ENCODE assay signal across 28 cellular contexts in the genomic region with DNA sequence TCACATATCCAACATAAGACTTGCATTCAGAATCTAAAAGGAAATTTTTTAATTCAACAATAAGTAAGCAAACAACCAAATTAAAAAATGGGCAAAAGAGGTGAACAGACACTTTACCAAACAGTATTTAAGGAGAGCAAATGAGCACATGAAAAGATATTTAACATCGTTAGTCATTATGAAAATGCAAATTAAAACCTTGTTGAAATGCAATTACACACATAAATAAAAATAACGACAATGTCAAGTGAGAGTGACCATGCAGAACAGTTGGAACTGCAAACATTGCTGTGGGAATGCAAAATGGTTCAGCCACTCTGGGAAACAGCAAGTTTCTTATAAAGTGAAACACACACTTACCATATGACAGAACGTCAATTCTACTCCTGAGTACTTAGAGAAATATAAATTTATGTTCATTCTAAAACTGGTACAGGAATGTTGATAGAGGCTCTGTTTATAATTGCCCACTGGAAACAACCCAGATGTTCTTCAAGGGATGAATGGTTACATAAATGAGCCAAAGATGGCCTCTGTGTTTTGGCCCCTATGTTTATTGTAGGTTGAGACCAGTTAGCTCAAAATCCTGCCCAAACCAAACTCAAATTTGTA.
"Had no signal": no experiment of that assay in that cellular context is flagged by ENCODE, and none has a peak within 500 bp of the region (broad histone marks: within the 10 kb centered on the region; RNA-seq: fewer than 3 reads in every experiment).

No MANE protein-coding gene starts in this region.

- H3K9me3 ChIP-seq: neutrophil, right lobe of liver, vagina had no signal

- H3K79me2 ChIP-seq: parathyroid adenoma had no signal

- ATAC-seq: left colon; left lung; lower lobe of right lung; natural killer cell; right lobe of liver; stimulated activated memory B cell treated with anti-CD40 and anti-IgM and Interleukin-4, amounts not matched to agents 10 μg/mL and 1 μg/mL and 100 μg/mL, for 72 hours; stimulated activated naive CD8-positive, alpha-beta T cell treated with anti-CD3 and anti-CD28 coated beads, Interleukin-15, amount 100 ng/mL, for 72 hours had no signal

- H3K4me3 ChIP-seq: left lung, lower lobe of right lung, neural progenitor cell, right atrium auricular region, right lobe of liver, smooth muscle cell, tibial nerve, vagina had no signal

- H3K36me3 ChIP-seq: left lung, lower lobe of right lung, neutrophil, right atrium auricular region, right lobe of liver, tibial nerve, vagina had no signal

- H3K4me1 ChIP-seq: left lung, lower lobe of right lung, neural progenitor cell, parathyroid adenoma, right atrium auricular region, right lobe of liver, tibial nerve, vagina had no signal

- H3K9ac ChIP-seq: neural progenitor cell, parathyroid adenoma had no signal

- H3K27ac ChIP-seq: left lung, lower lobe of right lung, neural progenitor cell, neutrophil, parathyroid adenoma, right atrium auricular region, right lobe of liver, tibial nerve, vagina had no signal

- H3K4me2 ChIP-seq: neural progenitor cell, smooth muscle cell had no signal

- FAIRE-seq: islet of Langerhans, kidney had no signal

- H3K27me3 ChIP-seq: left lung, neural progenitor cell, neutrophil, right atrium auricular region, right lobe of liver, tibial nerve, vagina had no signal

- H2AFZ ChIP-seq: neural progenitor cell, parathyroid adenoma had no signal

- DNase-seq: immature natural killer cell; kidney; left colon; left lung; lower lobe of right lung; mammary epithelial cell; mesendoderm; naive B cell; natural killer cell; nephron progenitor cell; occipital lobe; right lobe of liver; stimulated activated CD4-positive, alpha-beta T cell treated with anti-CD3 and anti-CD28 coated beads, Interleukin-1b, Interleukin-23, amount 100 ng/mL, for 48 hours; stimulated activated CD4-positive, alpha-beta T cell treated with anti-CD3 and anti-CD28 coated beads, Interleukin-2, amount 100 ng/mL, for 48 hours; stimulated activated CD4-positive, alpha-beta T cell treated with anti-CD3 and anti-CD28 coated beads, Interleukin-4, amount 100 ng/mL, for 4 hours; stimulated activated CD8-positive, alpha-beta memory T cell treated with anti-CD3 and anti-CD28 coated beads, Interleukin-4, amount 100 ng/mL, for 48 hours; stimulated activated naive CD4-positive, alpha-beta T cell treated with Interleukin-2 at 50 U/mL for 16 hours; stimulated activated naive CD8-positive, alpha-beta T cell treated with anti-CD3 and anti-CD28 coated beads, Interleukin-15, amount 100 ng/mL, for 72 hours; substantia nigra had no signal
